ENCODE assay signal across 2 cellular contexts in the genomic region with DNA sequence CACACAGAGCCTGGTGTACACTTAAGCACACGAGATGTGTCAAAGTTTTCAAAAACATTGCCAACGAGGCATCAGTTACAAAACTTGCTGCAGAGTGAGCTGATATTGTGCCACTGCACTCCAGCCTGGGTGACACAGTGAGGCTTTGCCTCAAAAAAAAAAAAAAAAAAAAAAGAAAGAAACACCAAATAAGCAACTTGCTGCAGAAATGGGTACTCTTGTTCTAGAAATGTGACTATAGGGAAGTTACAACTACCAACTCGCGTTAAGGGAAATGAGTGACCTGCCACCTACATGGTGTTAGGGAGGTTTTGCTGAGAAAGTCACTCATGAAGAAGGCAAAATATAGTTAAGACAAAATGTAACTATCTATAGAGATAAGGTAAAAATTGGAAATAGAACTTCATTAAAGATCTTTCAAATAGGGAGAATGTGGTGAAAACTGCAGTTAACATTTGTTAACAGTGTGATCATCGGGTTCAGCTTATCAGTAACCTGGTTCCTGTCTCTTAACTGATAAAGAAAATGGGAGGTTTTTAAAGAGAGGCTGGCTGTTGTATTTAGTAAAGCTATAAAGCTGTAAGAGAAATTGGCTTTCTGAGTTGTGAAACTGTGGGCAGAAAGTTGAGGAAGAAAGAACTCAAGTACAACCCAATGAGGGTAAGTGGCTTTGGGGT.
TF ChIP-seq lines count a peak whose summit lies in the region.

TSS of gene IL1RL1 (plus strand) at position 600 of the 677 bp plus-strand sequence. CDS start 26,702 bp downstream, outside the sequence.

TF ChIP-seq in IMR-90, 13 proteins besides CTCF, POLR2A, EP300 and RAD21:
- TF ChIP-seq CEBPB (IDR thresholded peaks at IDR 0.05; ENCODE audit: low read depth, low read length): no peak
- TF ChIP-seq RFX5 (IDR thresholded peaks at IDR 0.05; ENCODE audit: low read depth, low read length): no peak
- TF ChIP-seq USF2 (IDR thresholded peaks at IDR 0.05; ENCODE audit: low read depth, low read length): no peak
- TF ChIP-seq MAFK (IDR thresholded peaks at IDR 0.05; ENCODE audit: low read depth, low read length): no peak
- TF ChIP-seq MAZ (IDR thresholded peaks at IDR 0.05; ENCODE audit: borderline replicate concordance, low read depth, low read length): no peak
- TF ChIP-seq SMC3 (IDR thresholded peaks at IDR 0.05; ENCODE audit: low read depth, low read length): no peak
- no peak for TF ChIP-seq BHLHE40 (IDR thresholded peaks at IDR 0.05; ENCODE audit: low read depth, low read length)
- TF ChIP-seq NFE2L2 (IDR thresholded peaks at IDR 0.05; ENCODE audit: low read depth, low read length): no peak
- no peak for TF ChIP-seq FOS (IDR thresholded peaks at IDR 0.05; ENCODE audit: low read depth, low read length)
- TF ChIP-seq MXI1 (IDR thresholded peaks at IDR 0.05; ENCODE audit: borderline replicate concordance, low read depth, low read length): no peak

TF ChIP-seq in endothelial cell of umbilical vein, 7 proteins besides CTCF, POLR2A, EP300 and RAD21:
- no peak for TF ChIP-seq EZH2 (IDR thresholded peaks at IDR 0.05; ENCODE audit: borderline replicate concordance, low read depth, low read length, severe bottlenecking)
- TF ChIP-seq JUN (IDR thresholded peaks at IDR 0.05; ENCODE audit: borderline replicate concordance, insufficient read depth, insufficient read length, low read depth): no peak
- no peak for TF ChIP-seq MYC (IDR thresholded peaks at IDR 0.05; ENCODE audit: low read depth, low read length)
- no peak for TF ChIP-seq GATA2 (IDR thresholded peaks at IDR 0.05; ENCODE audit: insufficient read depth, insufficient read length, low read depth, low read length)
- no peak for TF ChIP-seq MAX (IDR thresholded peaks at IDR 0.05; ENCODE audit: insufficient read depth, insufficient read length)
- TF ChIP-seq FOS (IDR thresholded peaks at IDR 0.05; ENCODE audit: borderline replicate concordance, insufficient read depth, low read length): no peak
- TF ChIP-seq POLR2AphosphoS5 (IDR thresholded peaks at IDR 0.05; ENCODE audit: insufficient read depth, low read depth, low read length): no peak
